In the genomic region with DNA sequence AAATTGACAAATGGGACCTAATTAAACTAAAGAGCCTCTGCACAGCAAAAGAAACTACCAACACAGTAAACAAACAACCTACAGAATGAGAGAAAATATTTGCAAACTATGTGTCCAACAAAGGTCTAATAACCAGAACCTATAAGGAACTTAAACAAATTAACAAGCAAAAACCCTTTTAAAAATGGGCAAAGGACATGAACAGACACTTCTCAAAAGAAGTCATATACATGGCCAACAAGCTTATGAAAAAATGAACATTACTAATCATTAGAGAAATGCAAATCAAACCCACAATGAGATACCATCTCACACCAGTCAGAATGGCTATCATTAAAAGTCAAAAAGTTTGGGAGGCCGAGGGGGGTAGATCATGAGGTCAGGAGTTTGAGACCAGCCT, we compare ENCODE assay signal across 7 cellular contexts. TPM values are rescaled to one million over a fixed set of nuclear protein-coding genes. Genes with fewer than 3 reads are reported as not detected.
"Had no signal": no experiment of that assay in that cellular context is flagged by ENCODE, and none has a peak within 500 bp of the region (broad histone marks: within the 10 kb centered on the region; RNA-seq: fewer than 3 reads in every experiment).

No MANE protein-coding gene starts in this region.

RNA-seq across cellular contexts. Expression of gene TMEM176B, which starts 26.0 kb away (rescaled TPM):
- total RNA-seq: lung microvascular endothelial cell, myocyte had no signal
- polyA plus RNA-seq: keratinocyte, mammary epithelial cell had no signal

RNA-seq across cellular contexts. Expression of gene TMEM176A, which starts 26.4 kb away (rescaled TPM):
- total RNA-seq: lung microvascular endothelial cell, mammary epithelial cell, myocyte had no signal
- polyA plus RNA-seq: keratinocyte, mammary epithelial cell had no signal

RNA-seq across cellular contexts. Expression of gene GIMAP5, which starts 36.9 kb away (rescaled TPM):
- total RNA-seq: mammary epithelial cell, mesothelial cell of epicardium, myocyte had no signal
- polyA plus RNA-seq: keratinocyte, mammary epithelial cell had no signal

RNA-seq across cellular contexts. Expression of gene GIMAP1, which starts 57.7 kb away (rescaled TPM):
- total RNA-seq: hepatocyte, kidney epithelial cell, mammary epithelial cell, mesothelial cell of epicardium, myocyte had no signal
- polyA plus RNA-seq: keratinocyte, mammary epithelial cell had no signal
